1 cellular context compared by ENCODE assay signal in the genomic region with DNA sequence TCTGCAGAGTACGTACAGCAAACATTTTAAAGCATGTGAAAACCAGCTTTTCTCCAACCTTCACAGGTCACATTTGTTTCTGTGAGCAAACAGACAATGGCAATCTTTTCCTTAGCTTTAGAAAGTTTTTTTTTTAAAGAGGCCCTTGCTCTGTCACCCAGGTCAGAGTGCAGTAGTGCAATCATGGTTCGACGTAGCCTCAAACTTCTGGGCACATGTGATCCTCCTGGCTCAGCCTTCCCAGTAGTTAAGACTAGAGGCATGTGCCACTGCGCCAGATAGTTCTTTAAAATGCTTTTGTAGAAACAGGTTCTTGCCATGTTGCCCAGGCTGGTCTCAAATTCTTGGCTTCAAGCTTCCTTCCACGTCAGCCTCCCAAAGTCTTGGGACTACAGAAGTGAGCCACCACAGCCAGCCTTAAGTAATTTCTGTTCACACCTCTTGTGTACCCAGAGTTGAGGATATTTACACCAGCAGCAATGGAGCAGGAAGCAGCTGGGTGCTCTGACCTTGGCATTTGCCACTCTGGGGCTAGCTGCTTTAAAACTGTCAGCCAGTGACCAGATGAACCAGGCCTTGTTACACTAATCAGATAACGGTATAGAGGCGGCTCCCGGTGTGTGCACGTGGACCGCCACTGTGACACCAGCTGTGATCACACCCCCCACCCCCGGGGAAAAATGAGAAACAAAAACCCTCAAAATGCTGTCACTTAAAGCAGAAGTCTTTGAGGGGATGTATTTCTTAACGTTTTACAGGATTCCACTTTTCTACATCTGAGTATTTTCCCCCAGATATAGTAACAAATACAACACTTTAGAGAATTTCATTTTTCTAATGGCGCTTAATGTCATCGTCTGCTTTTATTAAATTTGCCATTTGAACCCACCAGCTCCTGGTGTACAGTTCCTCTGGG.
TF ChIP-seq lines count a peak whose summit lies in the region.

No MANE protein-coding gene starts in this region.

TF ChIP-seq in HepG2, 621 proteins besides CTCF, POLR2A, EP300 and RAD21 (continued from another document and continues in another):
- TF ChIP-seq, protein P1, sequence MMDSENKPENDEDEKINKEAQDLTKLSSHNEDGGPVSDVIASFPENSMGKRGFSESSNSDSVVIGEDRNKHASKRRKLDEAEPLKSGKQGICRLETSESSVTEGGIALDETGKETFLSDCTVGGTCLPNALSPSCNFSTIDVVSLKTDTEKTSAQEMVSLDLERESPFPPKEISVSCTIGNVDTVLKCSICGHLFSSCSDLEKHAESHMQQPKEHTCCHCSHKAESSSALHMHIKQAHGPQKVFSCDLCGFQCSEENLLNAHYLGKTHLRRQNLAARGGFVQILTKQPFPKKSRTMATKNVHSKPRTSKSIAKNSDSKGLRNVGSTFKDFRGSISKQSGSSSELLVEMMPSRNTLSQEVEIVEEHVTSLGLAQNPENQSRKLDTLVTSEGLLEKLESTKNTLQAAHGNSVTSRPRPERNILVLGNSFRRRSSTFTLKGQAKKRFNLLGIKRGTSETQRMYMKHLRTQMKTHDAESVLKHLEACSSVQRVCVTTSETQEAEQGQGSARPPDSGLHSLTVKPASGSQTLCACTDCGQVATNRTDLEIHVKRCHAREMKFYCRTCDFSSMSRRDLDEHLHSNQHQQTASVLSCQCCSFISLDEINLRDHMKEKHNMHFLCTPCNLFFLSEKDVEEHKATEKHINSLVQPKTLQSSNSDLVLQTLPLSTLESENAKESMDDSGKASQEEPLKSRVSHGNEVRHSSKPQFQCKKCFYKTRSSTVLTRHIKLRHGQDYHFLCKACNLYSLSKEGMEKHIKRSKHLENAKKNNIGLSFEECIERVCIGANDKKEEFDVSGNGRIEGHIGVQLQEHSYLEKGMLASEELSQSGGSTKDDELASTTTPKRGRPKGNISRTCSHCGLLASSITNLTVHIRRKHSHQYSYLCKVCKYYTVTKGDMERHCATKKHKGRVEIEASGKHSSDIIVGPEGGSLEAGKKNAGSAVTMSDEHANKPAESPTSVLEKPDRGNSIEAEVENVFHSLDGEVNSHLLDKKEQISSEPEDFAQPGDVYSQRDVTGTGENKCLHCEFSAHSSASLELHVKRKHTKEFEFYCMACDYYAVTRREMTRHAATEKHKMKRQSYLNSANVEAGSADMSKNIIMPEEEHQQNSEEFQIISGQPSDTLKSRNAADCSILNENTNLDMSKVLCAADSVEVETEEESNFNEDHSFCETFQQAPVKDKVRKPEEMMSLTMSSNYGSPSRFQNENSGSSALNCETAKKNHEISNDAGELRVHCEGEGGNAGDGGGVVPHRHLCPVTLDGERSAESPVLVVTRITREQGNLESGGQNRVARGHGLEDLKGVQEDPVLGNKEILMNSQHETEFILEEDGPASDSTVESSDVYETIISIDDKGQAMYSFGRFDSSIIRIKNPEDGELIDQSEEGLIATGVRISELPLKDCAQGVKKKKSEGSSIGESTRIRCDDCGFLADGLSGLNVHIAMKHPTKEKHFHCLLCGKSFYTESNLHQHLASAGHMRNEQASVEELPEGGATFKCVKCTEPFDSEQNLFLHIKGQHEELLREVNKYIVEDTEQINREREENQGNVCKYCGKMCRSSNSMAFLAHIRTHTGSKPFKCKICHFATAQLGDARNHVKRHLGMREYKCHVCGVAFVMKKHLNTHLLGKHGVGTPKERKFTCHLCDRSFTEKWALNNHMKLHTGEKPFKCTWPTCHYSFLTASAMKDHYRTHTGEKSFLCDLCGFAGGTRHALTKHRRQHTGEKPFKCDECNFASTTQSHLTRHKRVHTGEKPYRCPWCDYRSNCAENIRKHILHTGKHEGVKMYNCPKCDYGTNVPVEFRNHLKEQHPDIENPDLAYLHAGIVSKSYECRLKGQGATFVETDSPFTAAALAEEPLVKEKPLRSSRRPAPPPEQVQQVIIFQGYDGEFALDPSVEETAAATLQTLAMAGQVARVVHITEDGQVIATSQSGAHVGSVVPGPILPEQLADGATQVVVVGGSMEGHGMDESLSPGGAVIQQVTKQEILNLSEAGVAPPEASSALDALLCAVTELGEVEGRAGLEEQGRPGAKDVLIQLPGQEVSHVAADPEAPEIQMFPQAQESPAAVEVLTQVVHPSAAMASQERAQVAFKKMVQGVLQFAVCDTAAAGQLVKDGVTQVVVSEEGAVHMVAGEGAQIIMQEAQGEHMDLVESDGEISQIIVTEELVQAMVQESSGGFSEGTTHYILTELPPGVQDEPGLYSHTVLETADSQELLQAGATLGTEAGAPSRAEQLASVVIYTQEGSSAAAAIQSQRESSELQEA (CRISPR knock-in tag; IDR thresholded peaks at IDR 0.05; ENCODE audit: not compliant biosample characterization): no peak
- no peak for TF ChIP-seq MZF1 (CRISPR knock-in tag; IDR thresholded peaks at IDR 0.05; ENCODE audit: borderline replicate concordance)
- TF ChIP-seq ZNF691 (CRISPR knock-in tag; IDR thresholded peaks at IDR 0.05; ENCODE audit: borderline replicate concordance, low read depth): no peak
- TF ChIP-seq KLF15 (CRISPR knock-in tag; IDR thresholded peaks at IDR 0.05; ENCODE audit: borderline replicate concordance): no peak
- no peak for TF ChIP-seq ZBTB42 (CRISPR knock-in tag; IDR thresholded peaks at IDR 0.05)
- no peak for TF ChIP-seq JUND (CRISPR knock-in tag; IDR thresholded peaks at IDR 0.05)
- peak; percentile 43; the same call in 1 of the 2 replicates for TF ChIP-seq ZMYM2 (CRISPR knock-in tag; IDR thresholded peaks at IDR 0.05)
- no peak for TF ChIP-seq HNRNPH1 (optimal IDR thresholded peaks at IDR 0.05; ENCODE audit: low read depth, low read length)
- no peak for TF ChIP-seq XBP1 (CRISPR knock-in tag; IDR thresholded peaks at IDR 0.05)
- TF ChIP-seq, protein P2, sequence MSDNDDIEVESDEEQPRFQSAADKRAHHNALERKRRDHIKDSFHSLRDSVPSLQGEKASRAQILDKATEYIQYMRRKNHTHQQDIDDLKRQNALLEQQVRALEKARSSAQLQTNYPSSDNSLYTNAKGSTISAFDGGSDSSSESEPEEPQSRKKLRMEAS (IDR thresholded peaks at IDR 0.05): peak; percentile 65
- TF ChIP-seq ATF2 (CRISPR knock-in tag; IDR thresholded peaks at IDR 0.05): peak; percentile 38; the same call in 1 of the 2 replicates
- TF ChIP-seq REST (IDR thresholded peaks at IDR 0.05; ENCODE audit: borderline replicate concordance in 1 of 2, low read depth in 1 of 2, low read length in 2 of 2): no peak
- TF ChIP-seq KMT2A (CRISPR knock-in tag; IDR thresholded peaks at IDR 0.05): no peak
- no peak for TF ChIP-seq DZIP1 (CRISPR knock-in tag; IDR thresholded peaks at IDR 0.05)
- TF ChIP-seq HNRNPK (IDR thresholded peaks at IDR 0.05; ENCODE audit: low read depth, low read length, poor library complexity, severe bottlenecking): no peak
- no peak for TF ChIP-seq YY1 (IDR thresholded peaks at IDR 0.05; ENCODE audit: insufficient read depth, insufficient replicate concordance, low read depth, low read length)
- no peak for TF ChIP-seq PAX8 (CRISPR knock-in tag; IDR thresholded peaks at IDR 0.05; ENCODE audit: borderline replicate concordance)
- no peak for TF ChIP-seq GLI4 (CRISPR knock-in tag; IDR thresholded peaks at IDR 0.05; ENCODE audit: borderline replicate concordance)
- TF ChIP-seq GATAD2A (CRISPR knock-in tag; IDR thresholded peaks at IDR 0.05): peak; percentile 68; the same call in 1 of the 2 replicates
- no peak; the same call in 1 of the 2 replicates for TF ChIP-seq ZNF724P (CRISPR knock-in tag; IDR thresholded peaks at IDR 0.05; ENCODE audit: borderline replicate concordance)
- no peak for TF ChIP-seq ATRX (CRISPR knock-in tag; IDR thresholded peaks at IDR 0.05; ENCODE audit: borderline replicate concordance)
- TF ChIP-seq, protein P3, sequence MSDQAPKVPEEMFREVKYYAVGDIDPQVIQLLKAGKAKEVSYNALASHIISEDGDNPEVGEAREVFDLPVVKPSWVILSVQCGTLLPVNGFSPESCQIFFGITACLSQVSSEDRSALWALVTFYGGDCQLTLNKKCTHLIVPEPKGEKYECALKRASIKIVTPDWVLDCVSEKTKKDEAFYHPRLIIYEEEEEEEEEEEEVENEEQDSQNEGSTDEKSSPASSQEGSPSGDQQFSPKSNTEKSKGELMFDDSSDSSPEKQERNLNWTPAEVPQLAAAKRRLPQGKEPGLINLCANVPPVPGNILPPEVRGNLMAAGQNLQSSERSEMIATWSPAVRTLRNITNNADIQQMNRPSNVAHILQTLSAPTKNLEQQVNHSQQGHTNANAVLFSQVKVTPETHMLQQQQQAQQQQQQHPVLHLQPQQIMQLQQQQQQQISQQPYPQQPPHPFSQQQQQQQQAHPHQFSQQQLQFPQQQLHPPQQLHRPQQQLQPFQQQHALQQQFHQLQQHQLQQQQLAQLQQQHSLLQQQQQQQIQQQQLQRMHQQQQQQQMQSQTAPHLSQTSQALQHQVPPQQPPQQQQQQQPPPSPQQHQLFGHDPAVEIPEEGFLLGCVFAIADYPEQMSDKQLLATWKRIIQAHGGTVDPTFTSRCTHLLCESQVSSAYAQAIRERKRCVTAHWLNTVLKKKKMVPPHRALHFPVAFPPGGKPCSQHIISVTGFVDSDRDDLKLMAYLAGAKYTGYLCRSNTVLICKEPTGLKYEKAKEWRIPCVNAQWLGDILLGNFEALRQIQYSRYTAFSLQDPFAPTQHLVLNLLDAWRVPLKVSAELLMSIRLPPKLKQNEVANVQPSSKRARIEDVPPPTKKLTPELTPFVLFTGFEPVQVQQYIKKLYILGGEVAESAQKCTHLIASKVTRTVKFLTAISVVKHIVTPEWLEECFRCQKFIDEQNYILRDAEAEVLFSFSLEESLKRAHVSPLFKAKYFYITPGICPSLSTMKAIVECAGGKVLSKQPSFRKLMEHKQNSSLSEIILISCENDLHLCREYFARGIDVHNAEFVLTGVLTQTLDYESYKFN (CRISPR knock-in tag; conservative IDR thresholded peaks at IDR 0.05): peak; percentile 59; the same call in 1 of the 2 replicates
- no peak for TF ChIP-seq U2AF1 (optimal IDR thresholded peaks at IDR 0.05; ENCODE audit: low read depth, low read length)
- no peak for TF ChIP-seq CBX2 (IDR thresholded peaks at IDR 0.05; ENCODE audit: low read depth, low read length)
- no peak for TF ChIP-seq CBX2 (CRISPR knock-in tag; IDR thresholded peaks at IDR 0.05; ENCODE audit: low read depth)
- TF ChIP-seq NFYB (CRISPR knock-in tag; IDR thresholded peaks at IDR 0.05): no peak
